Comparison of ENCODE assay signal across 23 cellular contexts in genomic region chr1:97608272-97608671, GRCh38.
DNase-seq lines count a peak whose midpoint lies in the region; ATAC-seq and TF ChIP-seq lines count a peak whose summit lies in the region.
"Had no signal": no experiment of that assay in that cellular context is flagged by ENCODE, and none has a peak within 500 bp of the region (broad histone marks: within the 10 kb centered on the region; RNA-seq: fewer than 3 reads in every experiment).

No MANE protein-coding gene starts in this region.

- H3K27me3 Mint-ChIP-seq in osteocyte (ENCODE audit: unreplicated experiment) = no peaks in the 10 kb centered on the region
- no peaks in the 10 kb centered on the region for H3K27me3 Mint-ChIP-seq in activated naive CD8-positive, alpha-beta T cell treated with anti-CD3 and anti-CD28 coated beads for 36 hours
- H3K27me3 Mint-ChIP-seq: CD4-positive, alpha-beta T cell had no signal

- no peak overlapping the region for H3K4me3 Mint-ChIP-seq in osteocyte (ENCODE audit: unreplicated experiment)
- H3K4me3 Mint-ChIP-seq in activated naive CD8-positive, alpha-beta T cell treated with anti-CD3 and anti-CD28 coated beads for 36 hours = no peak overlapping the region
- H3K4me3 Mint-ChIP-seq: CD4-positive, alpha-beta T cell; T-helper 1 cell treated with Interleukin-12 subunit alpha and Interleukin-12 subunit beta and Interleukin-4 antibody, amounts not matched to agents 30 μg/mL and 1 μg/mL, for 36 hours had no signal

- DNase-seq in T-helper 9 cell = no peak
- no peak for DNase-seq in GDM1 (lab: John Stamatoyannopoulos, UW)
- no peak for DNase-seq in osteocyte (ENCODE audit: extremely low spot score, unreplicated experiment)
- no peak for DNase-seq in activated naive CD8-positive, alpha-beta T cell treated with anti-CD3 and anti-CD28 coated beads for 36 hours
- DNase-seq: AML-193; CD4-positive, alpha-beta T cell; DMS53; GM23248; H7; NCI-H1048; NCI-H1417 treated with DMSO at 0.1 percent for 48 hours; NCI-H1694 treated with DMSO at 0.1 percent for 48 hours; NCI-H2081 treated with DMSO at 0.1 percent for 48 hours; NCI-H2171; NCI-H226; NCI-H510A treated with DMSO at 0.1 percent for 48 hours; SK-N-SH; SW 1271 had no signal

- H3K9me3 Mint-ChIP-seq in osteocyte (ENCODE audit: unreplicated experiment) = peaks cover 4% of the 10 kb centered on the region
- peaks cover 4% of the 10 kb centered on the region for H3K9me3 Mint-ChIP-seq in activated naive CD8-positive, alpha-beta T cell treated with anti-CD3 and anti-CD28 coated beads for 36 hours
- H3K9me3 Mint-ChIP-seq: T-helper 1 cell treated with Interleukin-12 subunit alpha and Interleukin-12 subunit beta and Interleukin-4 antibody, amounts not matched to agents 30 μg/mL and 1 μg/mL, for 36 hours had no signal

- H3K27ac Mint-ChIP-seq in osteocyte (ENCODE audit: unreplicated experiment) = no peak overlapping the region
- no peak overlapping the region for H3K27ac Mint-ChIP-seq in activated naive CD8-positive, alpha-beta T cell treated with anti-CD3 and anti-CD28 coated beads for 36 hours
- H3K27ac Mint-ChIP-seq: CD4-positive, alpha-beta T cell; T-helper 1 cell treated with Interleukin-12 subunit alpha and Interleukin-12 subunit beta and Interleukin-4 antibody, amounts not matched to agents 30 μg/mL and 1 μg/mL, for 36 hours had no signal

- H3K36me3 Mint-ChIP-seq in osteocyte (ENCODE audit: unreplicated experiment) = peaks cover 6% of the 10 kb centered on the region
- peaks cover 8% of the 10 kb centered on the region for H3K36me3 Mint-ChIP-seq in activated naive CD8-positive, alpha-beta T cell treated with anti-CD3 and anti-CD28 coated beads for 36 hours

- ATAC-seq in GM18870 (IDR thresholded peaks at IDR 0.05; ENCODE audit: unreplicated experiment) (peak; percentile 67), GM19463 (IDR thresholded peaks at IDR 0.05; ENCODE audit: unreplicated experiment) (peak; percentile 65), HG03342 (IDR thresholded peaks at IDR 0.05; ENCODE audit: unreplicated experiment) (peak; percentile 51)
- ATAC-seq: A549 had no signal

- H3K4me1 Mint-ChIP-seq in osteocyte (ENCODE audit: unreplicated experiment) = peaks cover 11% of the 10 kb centered on the region
- peaks cover 2% of the 10 kb centered on the region for H3K4me1 Mint-ChIP-seq in activated naive CD8-positive, alpha-beta T cell treated with anti-CD3 and anti-CD28 coated beads for 36 hours

- TF ChIP-seq CTCF in osteocyte (IDR thresholded peaks at IDR 0.05) = no peak
